In the genomic region with DNA sequence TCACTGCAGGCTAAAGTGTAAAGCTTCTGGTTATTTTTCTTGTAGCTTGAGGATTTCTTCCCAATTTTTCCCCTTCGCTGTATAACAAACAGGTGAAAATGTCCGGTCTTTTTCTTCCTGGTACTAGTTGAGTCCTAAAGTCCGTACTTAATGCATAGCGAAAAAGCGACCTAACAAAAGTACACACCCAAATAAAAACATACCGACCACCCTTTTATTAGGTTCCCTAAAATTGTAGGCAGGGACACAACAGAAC, we compare ENCODE assay signal across 1 cellular context.
TF ChIP-seq lines count a peak whose summit lies in the region.

No MANE protein-coding gene starts in this region.

TF ChIP-seq in neural cell, 6 proteins besides CTCF, POLR2A, EP300 and RAD21 (continued from another document):
- no peak for TF ChIP-seq REST (IDR thresholded peaks at IDR 0.05; ENCODE audit: borderline replicate concordance)
- no peak for TF ChIP-seq TAF1 (IDR thresholded peaks at IDR 0.05; ENCODE audit: low read depth)
- no peak for TF ChIP-seq MXI1 (conservative IDR thresholded peaks at IDR 0.05; ENCODE audit: poor library complexity, severe bottlenecking)
